ENCODE assay signal across 1 cellular context in genomic region chr1:39196244-39197215, GRCh38.
A peak's percentile ranks its signal among the peaks of the same experiment; 100 is the strongest.
TF ChIP-seq lines count a peak whose summit lies in the region.

No MANE protein-coding gene starts in this region.

TF ChIP-seq in GM12878, 131 proteins besides CTCF, POLR2A, EP300 and RAD21 (continued from another document):
- no peak for TF ChIP-seq NKRF (conservative IDR thresholded peaks at IDR 0.05)
- no peak for TF ChIP-seq CEBPZ (IDR thresholded peaks at IDR 0.05; ENCODE audit: low read depth, low read length)
- TF ChIP-seq NR2C1 (IDR thresholded peaks at IDR 0.05) = no peak
- no peak for TF ChIP-seq CBX3 (IDR thresholded peaks at IDR 0.05; ENCODE audit: borderline replicate concordance, low read depth)
- TF ChIP-seq CUX1 (IDR thresholded peaks at IDR 0.05; ENCODE audit: insufficient replicate concordance, low read depth, low read length) = no peak
- TF ChIP-seq MTA2 (IDR thresholded peaks at IDR 0.05; ENCODE audit: low read depth) = peak; percentile 58; the same call in 1 of the 2 replicates
- TF ChIP-seq CEBPB (IDR thresholded peaks at IDR 0.05; ENCODE audit: borderline replicate concordance in 1 of 2, low read depth in 2 of 2, low read length in 2 of 2) = no peak
- TF ChIP-seq CREB1 (IDR thresholded peaks at IDR 0.05; ENCODE audit: low read depth) = 0 out of 2 replicates have a peak, but pooled peaks have one; percentile 15
- TF ChIP-seq EED (IDR thresholded peaks at IDR 0.05; ENCODE audit: low read depth) = 0 out of 2 replicates have a peak, but pooled peaks have one; percentile 25
- TF ChIP-seq ZZZ3 (IDR thresholded peaks at IDR 0.05; ENCODE audit: control insufficient read depth, insufficient read length, low read depth) = no peak
- no peak for TF ChIP-seq NFYA (IDR thresholded peaks at IDR 0.05; ENCODE audit: borderline replicate concordance, low read depth, low read length)
- TF ChIP-seq KLF5 (IDR thresholded peaks at IDR 0.05; ENCODE audit: partially characterized antibody) = no peak
- no peak for TF ChIP-seq ATF2 (IDR thresholded peaks at IDR 0.05; ENCODE audit: low read length)
- TF ChIP-seq BCL3 (IDR thresholded peaks at IDR 0.05; ENCODE audit: borderline replicate concordance, insufficient read depth, low read depth, low read length, poor library complexity, severe bottlenecking) = no peak
- TF ChIP-seq TARDBP (IDR thresholded peaks at IDR 0.05; ENCODE audit: borderline replicate concordance) = no peak
- TF ChIP-seq SUPT20H (IDR thresholded peaks at IDR 0.05; ENCODE audit: borderline replicate concordance, control insufficient read depth, low read depth, low read length) = no peak
- TF ChIP-seq HSF1 (IDR thresholded peaks at IDR 0.05; ENCODE audit: low read depth, low read length) = no peak
- TF ChIP-seq STAT1 (conservative IDR thresholded peaks at IDR 0.05) = no peak
- no peak for TF ChIP-seq SKIL (IDR thresholded peaks at IDR 0.05; ENCODE audit: low read depth, poor library complexity, severe bottlenecking)
- TF ChIP-seq BHLHE40 (IDR thresholded peaks at IDR 0.05; ENCODE audit: borderline replicate concordance in 1 of 2, low read depth in 2 of 2, low read length in 1 of 2) = peak in 1 of 2 experiments; percentile 31; a peak in 1 of 4 replicates
- TF ChIP-seq POU2F2 (IDR thresholded peaks at IDR 0.05; ENCODE audit: borderline replicate concordance, low read depth, low read length) = no peak
- TF ChIP-seq USF1 (IDR thresholded peaks at IDR 0.05; ENCODE audit: borderline replicate concordance, extremely low read length, insufficient read depth, low read depth, low read length) = no peak
- peak; percentile 23 for TF ChIP-seq SP1 (IDR thresholded peaks at IDR 0.05; ENCODE audit: low read depth, low read length)
- no peak for TF ChIP-seq SMC3 (IDR thresholded peaks at IDR 0.05; ENCODE audit: borderline replicate concordance, low read length)
- no peak for TF ChIP-seq HDAC2 (IDR thresholded peaks at IDR 0.05)
- no peak for TF ChIP-seq PAX5 (IDR thresholded peaks at IDR 0.05; ENCODE audit: borderline replicate concordance, low read depth, low read length)
- TF ChIP-seq MYB (IDR thresholded peaks at IDR 0.05; ENCODE audit: borderline replicate concordance, low read depth, low read length) = no peak
- TF ChIP-seq IRF5 (IDR thresholded peaks at IDR 0.05; ENCODE audit: borderline replicate concordance) = no peak
- TF ChIP-seq SIX5 (IDR thresholded peaks at IDR 0.05; ENCODE audit: low read depth, low read length, severe bottlenecking) = no peak
- TF ChIP-seq ESRRA (IDR thresholded peaks at IDR 0.05; ENCODE audit: low read length) = no peak
- no peak for TF ChIP-seq FOS (IDR thresholded peaks at IDR 0.05; ENCODE audit: borderline replicate concordance, extremely low read depth, insufficient read length)
- TF ChIP-seq KDM1A (IDR thresholded peaks at IDR 0.05; ENCODE audit: borderline replicate concordance) = no peak
- no peak for TF ChIP-seq TBL1XR1 (IDR thresholded peaks at IDR 0.05; ENCODE audit: low read depth, low read length)
- no peak for TF ChIP-seq CHD4 (IDR thresholded peaks at IDR 0.05)
- no peak for TF ChIP-seq CHD1 (IDR thresholded peaks at IDR 0.05; ENCODE audit: low read depth, low read length)
- no peak for TF ChIP-seq IRF4 (IDR thresholded peaks at IDR 0.05; ENCODE audit: low read depth, low read length)
- TF ChIP-seq RELB (IDR thresholded peaks at IDR 0.05; ENCODE audit: low read depth) = peak; percentile 46; the same call in 1 of the 2 replicates
